25 cellular contexts compared by ENCODE assay signal in genomic region chr10:119367841-119368549, GRCh38.
DNase-seq lines count a peak whose midpoint lies in the region; ATAC-seq, FAIRE-seq and TF ChIP-seq lines count a peak whose summit lies in the region.
"Had no signal": no experiment of that assay in that cellular context is flagged by ENCODE, and none has a peak within 500 bp of the region (broad histone marks: within the 10 kb centered on the region; RNA-seq: fewer than 3 reads in every experiment).

No MANE protein-coding gene starts in this region.

- no peaks in the 10 kb centered on the region for H3K79me2 ChIP-seq in HepG2 (ENCODE audit: insufficient read depth, low read length)

- H3K4me3 Mint-ChIP-seq in type B pancreatic cell = no peak overlapping the region
- H3K4me3 Mint-ChIP-seq: activated CD4-positive, alpha-beta memory T cell treated with anti-CD3 and anti-CD28 coated beads, Interleukin-2, amount 10 ng/mL, durations not matched to agents 7 days and 5 days; GM23338; T-cell had no signal

- FAIRE-seq in HepG2 (lab: Jason Lieb, UNC) = no peak
- FAIRE-seq: A549, GM18507, kidney had no signal

- H3K4me3 ChIP-seq in liver (ENCODE audit: low read depth in 1 of 3, low read length in 3 of 3) = no peak overlapping the region
- no peak overlapping the region for H3K4me3 ChIP-seq in HepG2 (replicated peaks in 1 of 3; ENCODE audit: insufficient read depth in 1 of 3, low read depth in 2 of 3, low read length in 3 of 3)
- no peak overlapping the region for H3K4me3 ChIP-seq in gastroesophageal sphincter
- H3K4me3 ChIP-seq in skeletal muscle tissue (ENCODE audit: low read length in 3 of 3) = no peak overlapping the region
- H3K4me3 ChIP-seq: A549, body of pancreas, GM23338, SJSA1 had no signal

- H3K4me1 ChIP-seq in liver (ENCODE audit: control insufficient read depth in 4 of 4, insufficient read depth in 4 of 4, low read length in 3 of 4) (peaks cover 0 to 10% (median 2%) of the 10 kb centered on the region in 4 donors), HepG2 (ENCODE audit: insufficient read depth, low read length) (peaks cover 15% of the 10 kb centered on the region), gastroesophageal sphincter (peaks cover 0 to 86% (median 74%) of the 10 kb centered on the region in 3 donors), skeletal muscle tissue (ENCODE audit: control insufficient read depth in 3 of 3, insufficient read depth in 3 of 3, low read length in 3 of 3) (peaks cover 72 to 75% (median 73%) of the 10 kb centered on the region in 3 donors)
- H3K4me1 ChIP-seq: A549 had no signal

- BruUV-seq in HepG2 (replicated peaks; lab: Mats Ljungman, UMichigan) = no TSS peak

- H3K27me3 ChIP-seq in liver (ENCODE audit: control insufficient read depth in 4 of 4, insufficient read depth in 4 of 4, low read length in 3 of 4) (no peaks in the 10 kb centered on the region), HepG2 (ENCODE audit: control insufficient read depth in 1 of 2, insufficient read depth in 2 of 2, low read length in 2 of 2) (no peaks in the 10 kb centered on the region), gastroesophageal sphincter (no peaks in the 10 kb centered on the region), skeletal muscle tissue (ENCODE audit: control insufficient read depth in 3 of 3, insufficient read depth in 3 of 3, low read length in 3 of 3) (peaks cover 0 to 4% (median 0%) of the 10 kb centered on the region in 3 donors)
- H3K27me3 ChIP-seq: body of pancreas, SJSA1 had no signal

- H3K27ac ChIP-seq in liver (ENCODE audit: low read depth in 1 of 2, low read length in 2 of 2) (peak overlapping the region; percentile 5 to 39), HepG2 (ENCODE audit: extremely low read length, insufficient read depth, low read length) (no peak overlapping the region), gastroesophageal sphincter (peak overlapping the region in 3 of 4 donors; percentile 74 to 81 (median 76)), skeletal muscle tissue (ENCODE audit: low read depth, low read length) (peak overlapping the region; percentile 31)
- H3K27ac ChIP-seq: A549, SJSA1 had no signal

- peaks cover 58% of the 10 kb centered on the region for H3K4me1 Mint-ChIP-seq in type B pancreatic cell (ENCODE audit: unreplicated experiment)
- H3K4me1 Mint-ChIP-seq: GM23338 had no signal

- intact Hi-C loops in HepG2 (cut with micrococcal nuclease; ENCODE audit: unreplicated experiment) = no loop called here

- DNase-seq in HepG2 (ENCODE audit: low spot score) (no peak), type B pancreatic cell (ENCODE audit: extremely low spot score, unreplicated experiment) (no peak)
- no peak for DNase-seq in effector CD4-positive, alpha-beta T cell
- DNase-seq: activated CD4-positive, alpha-beta memory T cell treated with anti-CD3 and anti-CD28 coated beads, Interleukin-2, amount 10 ng/mL, durations not matched to agents 7 days and 5 days; activated CD4-positive, CD25-positive, alpha-beta regulatory T cell treated with anti-CD3 and anti-CD28 coated beads, Interleukin-2, amount 50 U/mL, for 72 hours; effector CD8-positive, alpha-beta T cell; KG1; kidney; NCI-H1436; NCI-H510A; NK-92 treated with Interleukin-12 subunit alpha and Interleukin-12 subunit beta, amount 100 ng/mL, for 24 hours; retina; stimulated activated naive CD8-positive, alpha-beta T cell treated with anti-CD3 and anti-CD28 coated beads, Interleukin-15, Interleukin-2, amounts not matched to agents 100 U/mL and 50 U/mL, for 24 hours; T-cell; trophoblast cell had no signal

- H3K9ac ChIP-seq in liver (ENCODE audit: low read depth in 1 of 2, low read length in 2 of 2) = no peak overlapping the region
- no peak overlapping the region for H3K9ac ChIP-seq in HepG2 (ENCODE audit: insufficient read depth, low read depth, low read length)
- peak overlapping the region in 1 of 3 donors; percentile 51 for H3K9ac ChIP-seq in skeletal muscle tissue (ENCODE audit: low read depth in 1 of 3, low read length in 3 of 3)

- 91% methylated on average over 21 of the region's 21 CpGs for WGBS in liver
- WGBS in HepG2 (ENCODE audit: low lambda C conversion rate) = 97% methylated on average over 11 of the region's 21 CpGs
- 81% methylated on average over 4 of the region's 21 CpGs; no CpG with 5 or more reads in 1 of the 2 donors for WGBS in gastroesophageal sphincter (ENCODE audit: low coverage in 1 of 2), 2 donors

- in situ Hi-C loops in HepG2 (cut with HindIII; ENCODE audit: extremely low pct_ligation_motif_present, low pct_unique_long_range_greater_than_20kb) = no loop called here

- H3K9me3 ChIP-seq in liver (ENCODE audit: control insufficient read depth in 4 of 4, low read length in 3 of 4) = no peaks in the 10 kb centered on the region
- H3K9me3 ChIP-seq in HepG2 (ENCODE audit: low read length) = no peaks in the 10 kb centered on the region
- no peaks in the 10 kb centered on the region for H3K9me3 ChIP-seq in gastroesophageal sphincter
- H3K9me3 ChIP-seq in skeletal muscle tissue (ENCODE audit: control insufficient read depth in 3 of 3, low read length in 3 of 3) = no peaks in the 10 kb centered on the region
- H3K9me3 ChIP-seq: A549, body of pancreas, SJSA1 had no signal

- TF ChIP-seq CTCF in liver (IDR thresholded peaks at IDR 0.05; ENCODE audit: low read depth, low read length, missing input control) (no peak), HepG2 (CRISPR knock-in tag; IDR thresholded peaks at IDR 0.05) (no peak), gastroesophageal sphincter (IDR thresholded peaks at IDR 0.05) (no peak), type B pancreatic cell (conservative IDR thresholded peaks at IDR 0.05) (no peak)

- H3K9me3 Mint-ChIP-seq in type B pancreatic cell = no peaks in the 10 kb centered on the region
- H3K9me3 Mint-ChIP-seq: activated CD4-positive, alpha-beta memory T cell treated with anti-CD3 and anti-CD28 coated beads, Interleukin-2, amount 10 ng/mL, durations not matched to agents 7 days and 5 days; GM23338; T-cell had no signal

- TF ChIP-seq POLR2A in HepG2 (IDR thresholded peaks at IDR 0.05; ENCODE audit: insufficient read depth in 1 of 2, low read depth in 2 of 2, low read length in 2 of 2) (no peak), gastroesophageal sphincter (IDR thresholded peaks at IDR 0.05) (no peak)

- TF ChIP-seq RAD21 in liver (IDR thresholded peaks at IDR 0.05) (no peak), HepG2 (CRISPR knock-in tag; IDR thresholded peaks at IDR 0.05) (no peak)

- H3K36me3 Mint-ChIP-seq in type B pancreatic cell = no peaks in the 10 kb centered on the region

- no peak for ATAC-seq in HepG2
- ATAC-seq in gastroesophageal sphincter = no peak
- ATAC-seq in GM18870 (IDR thresholded peaks at IDR 0.05; ENCODE audit: unreplicated experiment) = no peak
- ATAC-seq in HG02571 (IDR thresholded peaks at IDR 0.05; ENCODE audit: unreplicated experiment) = no peak
- ATAC-seq: A549; body of pancreas; GM23338; stimulated activated naive CD8-positive, alpha-beta T cell treated with anti-CD3 and anti-CD28 coated beads, Interleukin-15, Interleukin-2, amounts not matched to agents 100 U/mL and 50 U/mL, for 24 hours; T-cell had no signal

- H3K4me2 ChIP-seq in HepG2 (ENCODE audit: low read depth, low read length) = no peak overlapping the region
- H3K4me2 ChIP-seq: A549, GM23338 had no signal

- H3K27me3 Mint-ChIP-seq in type B pancreatic cell = no peaks in the 10 kb centered on the region
- H3K27me3 Mint-ChIP-seq: activated CD4-positive, alpha-beta memory T cell treated with anti-CD3 and anti-CD28 coated beads, Interleukin-2, amount 10 ng/mL, durations not matched to agents 7 days and 5 days; T-cell had no signal

- POLR2A ChIA-PET in HepG2 (lab: Yijun Ruan, JAX) = no interaction called here

- CTCF ChIA-PET in HepG2 (lab: Yijun Ruan, JAX; ENCODE audit: low intra/inter-chr PET ratio, low total read pairs) = no interaction called here

- TF ChIP-seq EP300 in HepG2 (IDR thresholded peaks at IDR 0.05; ENCODE audit: low read depth in 2 of 2, low read length in 2 of 2) = no peak
- no peak for TF ChIP-seq EP300 in HepG2 (CRISPR knock-in tag; IDR thresholded peaks at IDR 0.05; ENCODE audit: borderline replicate concordance)
- no peak for TF ChIP-seq EP300 in gastroesophageal sphincter (IDR thresholded peaks at IDR 0.05)

- H4K20me1 ChIP-seq in HepG2 (ENCODE audit: insufficient read depth, low read length) = no peaks in the 10 kb centered on the region

- no peaks in the 10 kb centered on the region for H3K36me3 ChIP-seq in liver (ENCODE audit: control insufficient read depth in 4 of 4, insufficient read depth in 3 of 4, low read depth in 1 of 4, low read length in 3 of 4)
- H3K36me3 ChIP-seq in HepG2 (replicated peaks in 1 of 2; ENCODE audit: control insufficient read depth in 1 of 2, insufficient read depth in 2 of 2, low read length in 2 of 2) = peaks cover 0 to 6% of the 10 kb centered on the region in 2 experiments; a peak in 1 of 5 replicates
- H3K36me3 ChIP-seq in gastroesophageal sphincter = no peaks in the 10 kb centered on the region
- H3K36me3 ChIP-seq in skeletal muscle tissue (ENCODE audit: control insufficient read depth in 3 of 3, insufficient read depth in 3 of 3, low read length in 3 of 3) = no peaks in the 10 kb centered on the region
- H3K36me3 ChIP-seq: SJSA1 had no signal

- no peak overlapping the region for H2AFZ ChIP-seq in HepG2 (ENCODE audit: low read length)
- H2AFZ ChIP-seq: GM23338 had no signal

- no peak overlapping the region for H3K27ac Mint-ChIP-seq in type B pancreatic cell
- H3K27ac Mint-ChIP-seq: activated CD4-positive, alpha-beta memory T cell treated with anti-CD3 and anti-CD28 coated beads, Interleukin-2, amount 10 ng/mL, durations not matched to agents 7 days and 5 days; GM23338 had no signal

TF ChIP-seq in liver, 16 proteins besides CTCF, POLR2A, EP300 and RAD21 (continues in another document):
- no peak for TF ChIP-seq FOXA2 (IDR thresholded peaks at IDR 0.05)

TF ChIP-seq in HepG2, 621 proteins besides CTCF, POLR2A, EP300 and RAD21 (continues in another document):
- TF ChIP-seq ZNF17 (CRISPR knock-in tag; IDR thresholded peaks at IDR 0.05) = no peak
- TF ChIP-seq GZF1 (CRISPR knock-in tag; IDR thresholded peaks at IDR 0.05) = no peak
- TF ChIP-seq ZBTB21 (CRISPR knock-in tag; IDR thresholded peaks at IDR 0.05) = no peak
- no peak for TF ChIP-seq FOXP1 (IDR thresholded peaks at IDR 0.05)
- no peak for TF ChIP-seq FOXP1 (CRISPR knock-in tag; IDR thresholded peaks at IDR 0.05)
- no peak for TF ChIP-seq ZNF580 (CRISPR knock-in tag; IDR thresholded peaks at IDR 0.05; ENCODE audit: borderline replicate concordance, low read depth)
- no peak for TF ChIP-seq HOXA9 (CRISPR knock-in tag; IDR thresholded peaks at IDR 0.05; ENCODE audit: borderline replicate concordance)
- TF ChIP-seq ZNF234 (CRISPR knock-in tag; conservative IDR thresholded peaks at IDR 0.05) = no peak
- no peak for TF ChIP-seq ZNF235 (CRISPR knock-in tag; IDR thresholded peaks at IDR 0.05; ENCODE audit: borderline replicate concordance)
